In the genomic region with DNA sequence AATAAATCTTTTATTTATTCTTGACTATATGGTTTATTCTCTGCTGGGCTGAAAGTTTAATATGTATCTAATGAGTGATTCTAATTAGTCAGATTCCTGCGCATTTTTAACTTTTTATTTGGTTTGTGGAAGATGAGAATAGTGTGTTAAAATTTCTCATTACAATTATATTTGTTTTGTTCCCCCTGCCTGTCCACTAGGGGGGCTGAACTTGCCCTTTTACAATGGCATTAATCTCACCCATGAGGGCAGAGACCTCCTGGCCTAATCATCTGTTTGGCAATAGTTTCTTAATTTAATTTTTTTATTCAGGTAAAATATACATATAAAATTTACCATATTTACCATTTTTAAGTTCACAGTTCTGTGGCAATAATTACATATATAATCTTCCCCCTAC, we compare ENCODE assay signal across 26 cellular contexts.
A peak's percentile ranks its signal among the peaks of the same experiment; 100 is the strongest.
DNase-seq lines count a peak whose midpoint lies in the region; ATAC-seq and TF ChIP-seq lines count a peak whose summit lies in the region.
"Had no signal": no experiment of that assay in that cellular context is flagged by ENCODE, and none has a peak within 500 bp of the region (broad histone marks: within the 10 kb centered on the region; RNA-seq: fewer than 3 reads in every experiment).

No MANE protein-coding gene starts in this region.

- POLR2A ChIA-PET in A673 (lab: Charles Lee; ENCODE audit: low non-redundant PET) = no interaction called here

- CTCF ChIA-PET in A673 (lab: Charles Lee) = no interaction called here

- no peak overlapping the region for H2AFZ ChIP-seq in OCI-LY1 (ENCODE audit: low read length)

- peaks cover 2% of the 10 kb centered on the region for H3K36me3 Mint-ChIP-seq in neural crest cell (ENCODE audit: low read depth)

- no peaks in the 10 kb centered on the region for H3K79me2 ChIP-seq in OCI-LY1 (ENCODE audit: insufficient read depth, low read length)

- H3K9me3 ChIP-seq in A673 (ENCODE audit: low read depth, low read length, poor library complexity, severe bottlenecking) (no peaks in the 10 kb centered on the region), OCI-LY1 (ENCODE audit: low read length) (no peaks in the 10 kb centered on the region)

- intact Hi-C loops in A673 (cut with micrococcal nuclease; ENCODE audit: unreplicated experiment) = no loop called here

- H3K4me1 ChIP-seq in A673 (ENCODE audit: insufficient read depth, low read length, poor library complexity, severe bottlenecking) (no peaks in the 10 kb centered on the region), OCI-LY1 (ENCODE audit: insufficient read depth, low read length, severe bottlenecking) (no peaks in the 10 kb centered on the region)
- H3K4me1 ChIP-seq: BLaER1 had no signal

- no peaks in the 10 kb centered on the region for H3F3A ChIP-seq in OCI-LY1 (ENCODE audit: insufficient read depth, low read length)

- ATAC-seq in GM21447 (IDR thresholded peaks at IDR 0.05; ENCODE audit: unreplicated experiment) = no peak
- ATAC-seq in GM18873 (IDR thresholded peaks at IDR 0.05; ENCODE audit: low FRiP score, unreplicated experiment) = no peak
- ATAC-seq: HepG2, K562 had no signal

- H3K4me3 Mint-ChIP-seq in neural crest cell = no peak overlapping the region
- H3K4me3 Mint-ChIP-seq: CD4-positive, alpha-beta T cell; HFFc6; T-helper 2 cell treated with Interferon-gamma antibody and Interleukin-4, amounts not matched to agents 5 μg/mL and 100 μg/mL, for 36 hours had no signal

- H3K4me3 ChIP-seq in A673 (ENCODE audit: low read depth, low read length, poor library complexity, severe bottlenecking) = no peak overlapping the region
- H3K4me3 ChIP-seq in GM12865 (ENCODE audit: low read depth, low read length) = no peak overlapping the region
- H3K4me3 ChIP-seq in OCI-LY1 (ENCODE audit: low read depth, low read length, poor library complexity, severe bottlenecking) = no peak overlapping the region
- H3K4me3 ChIP-seq: BLaER1, K562, SK-N-MC had no signal

- H3K9me2 ChIP-seq in OCI-LY1 (ENCODE audit: low read depth, low read length) = no peaks in the 10 kb centered on the region

- DNase-seq in A673 (ENCODE audit: low spot score) (no peak), GM12865 (ENCODE audit: low read depth) (no peak), neural crest cell (ENCODE audit: low read depth, low spot score) (no peak), NCI-H524 treated with DMSO at 0.1 percent for 48 hours (lab: John Stamatoyannopoulos, UW) (no peak), DMS53 (lab: John Stamatoyannopoulos, UW) (no peak)
- DNase-seq: CD4-positive, alpha-beta T cell; COR-L47; DMS79 treated with DMSO at 0.1 percent for 48 hours; HFFc6; NCI-H1105; NCI-H146; NCI-H2029; NCI-H2227 treated with DMSO at 0.1 percent for 48 hours; NCI-H510A treated with DMSO at 0.1 percent for 48 hours; NCI-H82; RPMI8226; SHP77 treated with DMSO at 0.1 percent for 48 hours had no signal

- H3K27me3 ChIP-seq in A673 (replicated peaks; ENCODE audit: insufficient read depth, low read depth, low read length, poor library complexity) (no peaks in the 10 kb centered on the region), OCI-LY1 (ENCODE audit: insufficient read depth, low read length) (no peaks in the 10 kb centered on the region)
- H3K27me3 ChIP-seq: BLaER1 had no signal

- no peaks in the 10 kb centered on the region for H4K20me1 ChIP-seq in OCI-LY1 (ENCODE audit: insufficient read depth, low read length)
- H4K20me1 ChIP-seq: BLaER1 had no signal

- H3K9ac ChIP-seq in OCI-LY1 (ENCODE audit: low read length) = no peak overlapping the region
- H3K9ac ChIP-seq: BLaER1 had no signal

- no peak overlapping the region for H3K27ac Mint-ChIP-seq in neural crest cell (ENCODE audit: unreplicated experiment)
- H3K27ac Mint-ChIP-seq: CD4-positive, alpha-beta T cell; HFFc6; T-helper 2 cell treated with Interferon-gamma antibody and Interleukin-4, amounts not matched to agents 5 μg/mL and 100 μg/mL, for 36 hours had no signal

- no peaks in the 10 kb centered on the region for H3K27me3 Mint-ChIP-seq in neural crest cell (ENCODE audit: low read depth)

- TF ChIP-seq CTCF in A673 (conservative IDR thresholded peaks at IDR 0.05; ENCODE audit: low read depth, low read length) (0 out of 2 replicates have a peak, but pooled peaks have one; percentile 17), GM12865 (IDR thresholded peaks at IDR 0.05; ENCODE audit: insufficient read depth, low read depth, low read length, missing control alignments) (peak; percentile 13), OCI-LY1 (IDR thresholded peaks at IDR 0.05; ENCODE audit: low read length) (peak; percentile 23), neural crest cell (conservative IDR thresholded peaks at IDR 0.05) (peak; percentile 33)

- BruUV-seq in A673 (replicated peaks; lab: Mats Ljungman, UMichigan) = no TSS peak

- H3K4me1 Mint-ChIP-seq in neural crest cell = peaks cover 6% of the 10 kb centered on the region

- no peaks in the 10 kb centered on the region for H3K9me3 Mint-ChIP-seq in neural crest cell
- H3K9me3 Mint-ChIP-seq: T-helper 2 cell treated with Interferon-gamma antibody and Interleukin-4, amounts not matched to agents 5 μg/mL and 100 μg/mL, for 36 hours had no signal

- H3K4me2 ChIP-seq in OCI-LY1 (ENCODE audit: low read length) = no peak overlapping the region
- H3K4me2 ChIP-seq: BLaER1 had no signal

- no peak overlapping the region for H3K27ac ChIP-seq in A673 (ENCODE audit: low read depth, low read length, poor library complexity, severe bottlenecking)
- H3K27ac ChIP-seq in OCI-LY1 (ENCODE audit: low read depth, low read length, poor library complexity, severe bottlenecking) = no peak overlapping the region
- H3K27ac ChIP-seq: BLaER1, HL-60, SK-N-MC had no signal

- H3K36me3 ChIP-seq in A673 (ENCODE audit: insufficient read depth, low read length, poor library complexity, severe bottlenecking) = no peaks in the 10 kb centered on the region
- H3K36me3 ChIP-seq in OCI-LY1 (ENCODE audit: insufficient read depth, low read length) = no peaks in the 10 kb centered on the region
- H3K36me3 ChIP-seq: BLaER1 had no signal
